ENCODE assay signal across 8 cellular contexts in genomic region chr6:16319813-16320532, GRCh38.
DNase-seq lines count a peak whose midpoint lies in the region; ATAC-seq, FAIRE-seq and TF ChIP-seq lines count a peak whose summit lies in the region.

No MANE protein-coding gene starts in this region.

- DNase-seq in AG20443 (ENCODE audit: low spot score) (peak; percentile 84), GM19239 (ENCODE audit: insufficient read length, low spot score) (no peak), SHP77 treated with DMSO at 0.1 percent for 48 hours (lab: John Stamatoyannopoulos, UW) (peak; percentile 56), frontal cortex (ENCODE audit: low spot score in 2 of 2) (peak; percentile 39 to 73), ovary (peak; percentile 47 to 60 (median 54)), thyroid gland (peak; percentile 42 to 51)
- DNase-seq in activated naive CD4-positive, alpha-beta T cell (lab: John Stamatoyannopoulos, UW): peak; percentile 14 to 48 (median 46)

- intact Hi-C loops in ovary (cut with DNase I) (loop anchor here in 1 of 4 donors (10.0 kb wide), 1 partner anchor 95 kb away; no protein-coding TSS in a partner anchor), thyroid gland (cut with DNase I) (no loop called here)

- FAIRE-seq in GM19239 (lab: Jason Lieb, UNC) (peak; percentile 86), frontal cortex (lab: Jason Lieb, UNC) (no peak)

- H3K36me3 ChIP-seq in ovary: no peaks in the 10 kb centered on the region
- H3K36me3 ChIP-seq in thyroid gland: no peaks in the 10 kb centered on the region

- no peaks in the 10 kb centered on the region for H3K27me3 ChIP-seq in ovary
- H3K27me3 ChIP-seq in thyroid gland: no peaks in the 10 kb centered on the region

- H3K27ac ChIP-seq in ovary (peak overlapping the region; percentile 19 to 26), thyroid gland (peak overlapping the region in 1 of 3 donors; percentile 34)

- H3K9me3 ChIP-seq in ovary: no peaks in the 10 kb centered on the region
- no peaks in the 10 kb centered on the region for H3K9me3 ChIP-seq in thyroid gland

- WGBS in ovary, 3 donors: 24 to 29% (median 25%) methylated on average over 16 of the region's 16 CpGs
- 45 to 51% methylated on average over 16 of the region's 16 CpGs for WGBS in thyroid gland, 2 donors

- H3K4me3 ChIP-seq in ovary (no peak overlapping the region), thyroid gland (replicated peaks in 1 of 3) (no peak overlapping the region)

- TF ChIP-seq CTCF in ovary (IDR thresholded peaks at IDR 0.05) (no peak), thyroid gland (IDR thresholded peaks at IDR 0.05) (no peak)

- peak; percentile 59 for ATAC-seq in HG03439 (IDR thresholded peaks at IDR 0.05; ENCODE audit: unreplicated experiment)

- H3K4me1 ChIP-seq in ovary (ENCODE audit: insufficient read depth): peaks cover 3% of the 10 kb centered on the region
- H3K4me1 ChIP-seq in thyroid gland: peaks cover 12 to 20% of the 10 kb centered on the region in 2 donors

- TF ChIP-seq EP300 in ovary (IDR thresholded peaks at IDR 0.05): no peak

- TF ChIP-seq POLR2A in ovary (IDR thresholded peaks at IDR 0.05) (no peak), thyroid gland (IDR thresholded peaks at IDR 0.05) (no peak)
